Comparison of ENCODE assay signal across 23 cellular contexts in the genomic region with DNA sequence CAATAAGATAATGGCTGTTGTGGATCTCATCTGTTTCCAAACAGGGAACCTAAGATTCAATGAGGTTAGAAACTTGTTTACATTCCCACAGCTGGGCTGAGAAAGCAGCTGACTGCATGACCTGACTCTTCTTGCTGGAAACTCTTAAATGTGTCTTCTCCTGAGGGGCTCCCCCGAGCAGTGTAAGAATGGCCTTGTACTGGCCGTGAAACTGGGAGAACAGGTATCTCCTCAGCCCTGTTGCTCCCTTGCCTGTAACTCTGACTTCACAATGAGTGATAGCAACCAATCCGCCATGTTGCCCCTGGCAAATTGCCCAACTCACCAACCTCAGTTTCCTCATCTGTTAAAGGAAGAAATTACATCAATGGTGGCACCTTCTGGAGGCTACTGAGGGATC. TPM values are rescaled to one million over a fixed set of nuclear protein-coding genes. Genes with fewer than 3 reads are reported as not detected.
"Had no signal": no experiment of that assay in that cellular context is flagged by ENCODE, and none has a peak within 500 bp of the region (broad histone marks: within the 10 kb centered on the region; RNA-seq: fewer than 3 reads in every experiment).

No MANE protein-coding gene starts in this region.

- H3K27ac Mint-ChIP-seq: effector memory CD8-positive, alpha-beta T cell; natural killer cell; stimulated activated naive B cell treated with anti-CD40 and anti-IgM and Interleukin-4, amounts not matched to agents 10 μg/mL and 1 μg/mL and 100 μg/mL, for 72 hours; stimulated activated naive CD8-positive, alpha-beta T cell treated with anti-CD3 and anti-CD28 coated beads, Interleukin-15, Interleukin-2, amounts not matched to agents 100 ng/mL and 50 ng/mL, for 24 hours had no signal

- H3K9me3 Mint-ChIP-seq: effector memory CD8-positive, alpha-beta T cell; natural killer cell; stimulated activated naive B cell treated with anti-CD40 and anti-IgM and Interleukin-4, amounts not matched to agents 10 μg/mL and 1 μg/mL and 100 μg/mL, for 72 hours; stimulated activated naive CD8-positive, alpha-beta T cell treated with anti-CD3 and anti-CD28 coated beads, Interleukin-15, Interleukin-2, amounts not matched to agents 100 ng/mL and 50 ng/mL, for 24 hours had no signal

- H3K4me3 ChIP-seq: coronary artery, heart right ventricle, lower lobe of right lung, ovary, psoas muscle, sigmoid colon, thoracic aorta, tibial nerve, upper lobe of right lung, uterus had no signal

- H3K4me1 ChIP-seq: psoas muscle, upper lobe of right lung, uterus had no signal

- H3K27ac ChIP-seq: coronary artery, heart right ventricle, lower lobe of right lung, ovary, psoas muscle, sigmoid colon, thoracic aorta, tibial nerve, upper lobe of right lung, uterus had no signal

- H3K4me3 Mint-ChIP-seq: effector memory CD8-positive, alpha-beta T cell; natural killer cell; stimulated activated naive B cell treated with anti-CD40 and anti-IgM and Interleukin-4, amounts not matched to agents 10 μg/mL and 1 μg/mL and 100 μg/mL, for 72 hours; stimulated activated naive CD8-positive, alpha-beta T cell treated with anti-CD3 and anti-CD28 coated beads, Interleukin-15, Interleukin-2, amounts not matched to agents 100 ng/mL and 50 ng/mL, for 24 hours had no signal

- H3K27me3 ChIP-seq: ovary, tibial nerve, uterus had no signal

- ATAC-seq: effector memory CD8-positive, alpha-beta T cell; heart right ventricle; left ventricle myocardium superior; lower lobe of right lung; natural killer cell; psoas muscle; right cardiac atrium; stimulated activated naive B cell treated with anti-CD40 and anti-IgM and Interleukin-4, amounts not matched to agents 10 μg/mL and 1 μg/mL and 100 μg/mL, for 72 hours; upper lobe of right lung had no signal

- H3K36me3 Mint-ChIP-seq: natural killer cell; stimulated activated naive B cell treated with anti-CD40 and anti-IgM and Interleukin-4, amounts not matched to agents 10 μg/mL and 1 μg/mL and 100 μg/mL, for 72 hours had no signal

- DNase-seq: dermis blood vessel endothelial cell; effector memory CD8-positive, alpha-beta T cell; foreskin melanocyte; glutamatergic neuron; heart right ventricle; hippocampal formation; left ventricle myocardium superior; lower lobe of right lung; natural killer cell; occipital lobe; ovary; posterior cingulate gyrus; psoas muscle; sigmoid colon; stimulated activated naive B cell treated with anti-CD40 and anti-IgM and Interleukin-4, amounts not matched to agents 10 μg/mL and 1 μg/mL and 100 μg/mL, for 72 hours; upper lobe of right lung; uterus had no signal

- H3K9me3 ChIP-seq: lower lobe of right lung, ovary, thoracic aorta, upper lobe of right lung, uterus had no signal

- FAIRE-seq: keratinocyte had no signal

- H3K36me3 ChIP-seq: heart right ventricle, lower lobe of right lung, ovary, sigmoid colon, thoracic aorta, tibial nerve, upper lobe of right lung, uterus had no signal

RNA-seq across cellular contexts. Expression of gene CCL2, which starts 59.1 kb away (rescaled TPM):
- total RNA-seq: natural killer cell had no signal
